18 cellular contexts compared by ENCODE assay signal in genomic region chr9:127832248-127832647, GRCh38. TPM values are rescaled to one million over a fixed set of nuclear protein-coding genes. Genes with fewer than 3 reads are reported as not detected.
DNase-seq lines count a peak whose midpoint lies in the region; ATAC-seq, FAIRE-seq and TF ChIP-seq lines count a peak whose summit lies in the region.
"Had no signal": no experiment of that assay in that cellular context is flagged by ENCODE, and none has a peak within 500 bp of the region (broad histone marks: within the 10 kb centered on the region; RNA-seq: fewer than 3 reads in every experiment).

No MANE protein-coding gene starts in this region.

- peak overlapping the region; percentile 44 to 94 (median 88) for H3K27ac Mint-ChIP-seq in naive thymus-derived CD8-positive, alpha-beta T cell
- H3K27ac Mint-ChIP-seq: B cell had no signal

- H3K36me3 ChIP-seq in ascending aorta, result peaks cover 4 to 9% of the 10 kb centered on the region in 2 donors
- no peaks in the 10 kb centered on the region for H3K36me3 ChIP-seq in small intestine (ENCODE audit: control insufficient read depth in 2 of 2, insufficient read depth in 2 of 2, low read length in 2 of 2)
- H3K36me3 ChIP-seq: pancreas, suprapubic skin had no signal

- intact Hi-C loops in right cardiac atrium (cut with DNase I) (no loop called here), left cardiac atrium (cut with DNase I) (no loop called here), ascending aorta (cut with DNase I) (loop anchor here (2.0 kb wide), 1 partner anchor 29 kb away; the partner anchor contains the start of gene FPGS)

- peak overlapping the region; percentile 10 to 79 (median 70) for H3K4me3 Mint-ChIP-seq in naive thymus-derived CD8-positive, alpha-beta T cell
- H3K4me3 Mint-ChIP-seq: B cell had no signal

- ATAC-seq in right cardiac atrium (no peak), left cardiac atrium (no peak), HG02678 (IDR thresholded peaks at IDR 0.05; ENCODE audit: unreplicated experiment) (no peak)
- ATAC-seq in naive thymus-derived CD8-positive, alpha-beta T cell, result peak; percentile 78 to 87
- ATAC-seq: Panc1, pancreas had no signal

- POLR2A ChIA-PET in naive thymus-derived CD8-positive, alpha-beta T cell (lab: Charles Lee), result interaction anchor here (0.6 to 0.7 kb wide), 3 partner anchors 85 to 278 kb away, joined by 3 to 10 read pairs (median 3); partner anchors contain the start of gene ST6GALNAC4

- H3K4me1 Mint-ChIP-seq in naive thymus-derived CD8-positive, alpha-beta T cell, result peaks cover 5 to 18% (median 14%) of the 10 kb centered on the region in 4 donors

- H3K4me3 ChIP-seq in right cardiac atrium (ENCODE audit: low read length), result no peak overlapping the region
- H3K4me3 ChIP-seq in ascending aorta, result peak overlapping the region in 1 of 2 donors; percentile 20
- H3K4me3 ChIP-seq in small intestine (ENCODE audit: low read depth in 1 of 2, low read length in 2 of 2), result no peak overlapping the region
- H3K4me3 ChIP-seq: pancreas, suprapubic skin had no signal

- H3K4me1 ChIP-seq in right cardiac atrium (ENCODE audit: control insufficient read depth, insufficient read depth, low read length) (peaks cover 34% of the 10 kb centered on the region), ascending aorta (peaks cover 41 to 88% of the 10 kb centered on the region in 2 donors), small intestine (ENCODE audit: control insufficient read depth in 2 of 2, insufficient read depth in 1 of 2, low read depth in 1 of 2, low read length in 1 of 2) (peaks cover 0 to 8% of the 10 kb centered on the region in 2 donors)

- TF ChIP-seq CTCF in ascending aorta (IDR thresholded peaks at IDR 0.05), result no peak

- peak overlapping the region; percentile 80 for H3K27ac ChIP-seq in right cardiac atrium (ENCODE audit: low read length)
- peak overlapping the region; percentile 95 to 97 for H3K27ac ChIP-seq in ascending aorta
- H3K27ac ChIP-seq in small intestine (ENCODE audit: low read depth in 1 of 2, low read length in 1 of 2), result peak overlapping the region in 1 of 2 donors; percentile 4
- H3K27ac ChIP-seq: suprapubic skin had no signal

- no peaks in the 10 kb centered on the region for H3K27me3 Mint-ChIP-seq in naive thymus-derived CD8-positive, alpha-beta T cell
- H3K27me3 Mint-ChIP-seq: B cell had no signal

- DNase-seq in right cardiac atrium (peak in 1 of 3 donors; percentile 69), left cardiac atrium (no peak), ascending aorta (ENCODE audit: low spot score in 2 of 2) (peak in 1 of 2 donors; percentile 84), frontal cortex (ENCODE audit: low spot score in 2 of 2) (no peak), small intestine (no peak), NCI-H82 (lab: John Stamatoyannopoulos, UW) (no peak)
- peak in 3 of 10 donors; percentile 9 to 41 (median 36) for DNase-seq in naive thymus-derived CD8-positive, alpha-beta T cell
- DNase-seq: activated CD4-positive, alpha-beta T cell treated with anti-CD3 and anti-CD28 coated beads, Interleukin-2, amount 50 U/mL, for 48 hours; DMS79 treated with DMSO at 0.1 percent for 48 hours; NCI-H187 treated with DMSO at 0.1 percent for 48 hours; pancreas; stimulated activated CD4-positive, alpha-beta T cell treated with anti-CD3 and anti-CD28 coated beads, Interleukin-12 subunit alpha, Interleukin-12 subunit beta, amount 100 ng/mL, for 4 hours; T-helper 2 cell had no signal

- WGBS in right cardiac atrium, result 44% methylated on average over 7 of the region's 7 CpGs
- WGBS in small intestine, 3 donors, result 67 to 74% (median 70%) methylated on average over 7 of the region's 7 CpGs

- H3K36me3 Mint-ChIP-seq in naive thymus-derived CD8-positive, alpha-beta T cell, result peaks cover 0 to 6% (median 0%) of the 10 kb centered on the region in 3 donors

- H3K27me3 ChIP-seq in right cardiac atrium (ENCODE audit: control insufficient read depth, insufficient read depth) (no peaks in the 10 kb centered on the region), ascending aorta (no peaks in the 10 kb centered on the region), small intestine (ENCODE audit: control insufficient read depth in 2 of 2, insufficient read depth in 2 of 2, low read length in 2 of 2) (no peaks in the 10 kb centered on the region)
- H3K27me3 ChIP-seq: pancreas, suprapubic skin had no signal

- no peaks in the 10 kb centered on the region for H3K9me3 Mint-ChIP-seq in naive thymus-derived CD8-positive, alpha-beta T cell

- H3K9me3 ChIP-seq in right cardiac atrium (ENCODE audit: control insufficient read depth, low read length) (no peaks in the 10 kb centered on the region), ascending aorta (no peaks in the 10 kb centered on the region), small intestine (ENCODE audit: control insufficient read depth, low read depth) (no peaks in the 10 kb centered on the region)
- H3K9me3 ChIP-seq: pancreas, suprapubic skin had no signal

- FAIRE-seq in frontal cortex (lab: Jason Lieb, UNC) (no peak), small intestine (lab: Jason Lieb, UNC) (no peak)
- FAIRE-seq: pancreas had no signal

RNA-seq across cellular contexts. Expression of gene ENG, which starts 22.2 kb away (rescaled TPM):
- total RNA-seq in right cardiac atrium, result 100 to 1,000 TPM; 275 to 462 (median 364) TPM
- polyA plus RNA-seq in right cardiac atrium, result 362 TPM
- 100 to 1,000 TPM; 132 to 392 TPM for total RNA-seq in left cardiac atrium
- 675 TPM for total RNA-seq in ascending aorta
- 10 to 100 TPM in 1 of 2 experiments, 1 to 10 TPM in 1; 9.4 to 10.2 TPM for total RNA-seq in naive thymus-derived CD8-positive, alpha-beta T cell
- 1 to 10 TPM; 2.1 to 5.4 (median 4.4) TPM for polyA plus RNA-seq in naive thymus-derived CD8-positive, alpha-beta T cell
- total RNA-seq in frontal cortex, result 0.82 TPM
- polyA plus RNA-seq in small intestine, result 10 to 100 TPM in 1 of 3 donors, 1 to 10 TPM in 2; 3.1 to 84.0 (median 5.7) TPM

RNA-seq across cellular contexts. Expression of gene FPGS, which starts 29.6 kb away (rescaled TPM):
- total RNA-seq in right cardiac atrium, result 10 to 100 TPM; 34.1 to 53.1 (median 45.6) TPM
- 30.1 TPM for polyA plus RNA-seq in right cardiac atrium
- 10 to 100 TPM; 40.4 to 59.5 TPM for total RNA-seq in left cardiac atrium
- total RNA-seq in ascending aorta, result 286 TPM
- total RNA-seq in naive thymus-derived CD8-positive, alpha-beta T cell, result 100 to 1,000 TPM; 155 to 158 TPM
- 10 to 100 TPM; 51.7 to 54.8 (median 53.4) TPM for polyA plus RNA-seq in naive thymus-derived CD8-positive, alpha-beta T cell
- 18.3 TPM for total RNA-seq in frontal cortex
- polyA plus RNA-seq in small intestine, result 10 to 100 TPM; 24.4 to 45.8 (median 33.8) TPM

RNA-seq across cellular contexts. Expression of gene AK1, which starts 45.2 kb away (rescaled TPM):
- total RNA-seq in right cardiac atrium (100 to 1,000 TPM; 630 to 722 (median 659) TPM), left cardiac atrium (100 to 1,000 TPM; 593 to 626 TPM), ascending aorta (64.5 TPM), frontal cortex (25.7 TPM)
- polyA plus RNA-seq in right cardiac atrium (811 TPM), small intestine (10 to 100 TPM; 50.8 to 60.6 (median 52.5) TPM)
- total RNA-seq in naive thymus-derived CD8-positive, alpha-beta T cell, result 10 to 100 TPM; 52.2 to 57.1 TPM
- under 1 TPM in 2 of 3 donors, not detected in 1; 0.07 to 0.22 TPM for polyA plus RNA-seq in naive thymus-derived CD8-positive, alpha-beta T cell

RNA-seq across cellular contexts. Expression of gene CDK9, which starts 46.4 kb away (rescaled TPM):
- 10 to 100 TPM; 49.0 to 62.5 (median 58.6) TPM for total RNA-seq in right cardiac atrium
- polyA plus RNA-seq in right cardiac atrium, result 37.3 TPM
- total RNA-seq in left cardiac atrium, result 10 to 100 TPM; 58.3 to 64.2 TPM
- 470 TPM for total RNA-seq in ascending aorta
- total RNA-seq in naive thymus-derived CD8-positive, alpha-beta T cell, result 100 to 1,000 TPM; 142 to 147 TPM
- polyA plus RNA-seq in naive thymus-derived CD8-positive, alpha-beta T cell, result 10 to 100 TPM; 28.3 to 62.9 (median 38.9) TPM
- 40.4 TPM for total RNA-seq in frontal cortex
- polyA plus RNA-seq in small intestine, result 10 to 100 TPM; 34.0 to 35.1 (median 34.2) TPM

RNA-seq across cellular contexts. Expression of gene SH2D3C, which starts 53.8 kb away (rescaled TPM):
- total RNA-seq in right cardiac atrium (10 to 100 TPM in 3 of 4 donors, 1 to 10 TPM in 1; 9.4 to 15.5 (median 12.7) TPM), left cardiac atrium (10 to 100 TPM; 18.4 to 21.5 TPM), ascending aorta (49.5 TPM), frontal cortex (6.1 TPM)
- polyA plus RNA-seq in right cardiac atrium (17.4 TPM), small intestine (10 to 100 TPM in 1 of 3 donors, 1 to 10 TPM in 1, under 1 TPM in 1; 0.67 to 12.6 (median 3.8) TPM)
- total RNA-seq in naive thymus-derived CD8-positive, alpha-beta T cell, result 10 to 100 TPM; 42.8 to 45.1 TPM
- 10 to 100 TPM; 13.8 to 50.8 (median 23.5) TPM for polyA plus RNA-seq in naive thymus-derived CD8-positive, alpha-beta T cell
- total RNA-seq: LHCN-M2 had no signal

Comparison
In these comparisons a context has a peak if more than half of its experiments do, and no peak if none do; other contexts are left out.
1. ATAC-seq: peak in naive thymus-derived CD8-positive, alpha-beta T cell (2 of 2); none in right cardiac atrium (0 of 2), left cardiac atrium (0 of 2) and HG02678 (single experiment).
2. RNA of gene ENG, which starts 22.2 kb away (total RNA-seq): 675 TPM in ascending aorta (single experiment), 275 to 462 TPM in right cardiac atrium and 132 to 392 TPM in left cardiac atrium; 9.4 to 10.2 TPM in naive thymus-derived CD8-positive, alpha-beta T cell and 0.82 TPM in frontal cortex (single experiment); every median in the first group is over 10 times any median in the second.